ENCODE assay signal across 16 cellular contexts in genomic region chr7:21550821-21551531, GRCh38. TPM values are rescaled to one million over a fixed set of nuclear protein-coding genes. Genes with fewer than 3 reads are reported as not detected.
DNase-seq lines count a peak whose midpoint lies in the region; ATAC-seq lines count a peak whose summit lies in the region.
"Had no signal": no experiment of that assay in that cellular context is flagged by ENCODE, and none has a peak within 500 bp of the region (broad histone marks: within the 10 kb centered on the region; RNA-seq: fewer than 3 reads in every experiment).

No MANE protein-coding gene starts in this region.

- peak; percentile 95 for DNase-seq in DMS153 (lab: John Stamatoyannopoulos, UW)
- peak; percentile 75 for DNase-seq in HT-29 (ENCODE audit: low spot score)
- DNase-seq in OCI-M1 (lab: John Stamatoyannopoulos, UW): peak; percentile 4
- DNase-seq in iPS-NIHi7 (ENCODE audit: extremely low spot score): peak; percentile 66
- no peak for DNase-seq in effector memory CD8-positive, alpha-beta T cell
- DNase-seq in NCI-H1436 (lab: John Stamatoyannopoulos, UW): no peak
- DNase-seq: activated CD8-positive, alpha-beta memory T cell treated with anti-CD3 and anti-CD28 coated beads for 24 hours; activated effector memory CD4-positive, alpha-beta T cell treated with Interleukin-2 at 50 U/mL for 16 hours; aorta; kidney glomerular epithelial cell; ovary; small intestine; stimulated activated naive B cell treated with anti-CD40 and anti-IgM and Interleukin-4, amounts not matched to agents 10 μg/mL and 1 μg/mL and 100 μg/mL, for 72 hours; uterus had no signal

- no peaks in the 10 kb centered on the region for H3K9me3 Mint-ChIP-seq in effector memory CD8-positive, alpha-beta T cell
- H3K9me3 Mint-ChIP-seq: stimulated activated naive B cell treated with anti-CD40 and anti-IgM and Interleukin-4, amounts not matched to agents 10 μg/mL and 1 μg/mL and 100 μg/mL, for 72 hours had no signal

- no peak overlapping the region for H3K4me3 Mint-ChIP-seq in effector memory CD8-positive, alpha-beta T cell
- H3K4me3 Mint-ChIP-seq: stimulated activated naive B cell treated with anti-CD40 and anti-IgM and Interleukin-4, amounts not matched to agents 10 μg/mL and 1 μg/mL and 100 μg/mL, for 72 hours had no signal

- no peak for ATAC-seq in effector memory CD8-positive, alpha-beta T cell (replicated peaks)
- ATAC-seq in GM21515 (IDR thresholded peaks at IDR 0.05; ENCODE audit: unreplicated experiment) (no peak), GM21390 (IDR thresholded peaks at IDR 0.05; ENCODE audit: unreplicated experiment) (no peak)
- ATAC-seq: stimulated activated naive B cell treated with anti-CD40 and anti-IgM and Interleukin-4, amounts not matched to agents 10 μg/mL and 1 μg/mL and 100 μg/mL, for 72 hours had no signal

- no peak overlapping the region for H3K27ac Mint-ChIP-seq in effector memory CD8-positive, alpha-beta T cell
- H3K27ac Mint-ChIP-seq: stimulated activated naive B cell treated with anti-CD40 and anti-IgM and Interleukin-4, amounts not matched to agents 10 μg/mL and 1 μg/mL and 100 μg/mL, for 72 hours had no signal

- no peaks in the 10 kb centered on the region for H3K36me3 Mint-ChIP-seq in effector memory CD8-positive, alpha-beta T cell (ENCODE audit: insufficient read depth)
- H3K36me3 Mint-ChIP-seq: stimulated activated naive B cell treated with anti-CD40 and anti-IgM and Interleukin-4, amounts not matched to agents 10 μg/mL and 1 μg/mL and 100 μg/mL, for 72 hours had no signal

- H3K4me1 Mint-ChIP-seq in effector memory CD8-positive, alpha-beta T cell (ENCODE audit: low read depth in 2 of 2): no peaks in the 10 kb centered on the region
- H3K4me1 Mint-ChIP-seq: stimulated activated naive B cell treated with anti-CD40 and anti-IgM and Interleukin-4, amounts not matched to agents 10 μg/mL and 1 μg/mL and 100 μg/mL, for 72 hours had no signal

- peaks cover 13 to 67% of the 10 kb centered on the region in 2 donors for H3K27me3 Mint-ChIP-seq in effector memory CD8-positive, alpha-beta T cell

RNA-seq across cellular contexts. Expression of gene DNAH11, which starts 8.1 kb away (rescaled TPM):
- not detected in 2 replicates for total RNA-seq in HT-29 (2014; rRNA removed; shearing (Covaris generic))

Comparison
In these comparisons a context has a peak if more than half of its experiments do, and no peak if none do; other contexts are left out.
1. DNase-seq: peak in DMS153 (single experiment), HT-29 (single experiment), OCI-M1 (single experiment) and iPS-NIHi7 (single experiment); none in effector memory CD8-positive, alpha-beta T cell (0 of 3) and NCI-H1436 (single experiment).